In the genomic region with DNA sequence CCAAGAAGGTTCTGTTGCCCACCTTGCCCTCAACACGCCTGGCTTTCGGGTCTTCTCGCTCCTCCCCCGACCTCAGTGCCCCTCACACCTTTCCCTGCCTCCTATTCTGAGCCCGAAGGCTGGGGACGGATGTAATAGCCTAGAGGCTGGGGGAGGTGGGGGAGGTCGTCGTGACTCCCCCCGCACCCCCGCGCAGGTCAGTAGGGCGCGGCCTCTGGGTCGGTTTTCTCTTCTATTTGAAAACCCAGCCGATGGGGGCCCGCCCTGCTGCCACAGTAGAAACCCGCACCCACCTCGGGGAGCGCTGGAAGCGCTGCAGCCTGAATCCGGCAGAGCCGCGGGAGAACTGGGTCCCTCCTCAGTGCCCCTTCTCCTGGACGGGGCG, we compare ENCODE assay signal across 1 cellular context.
TF ChIP-seq lines count a peak whose summit lies in the region.

No MANE protein-coding gene starts in this region.

TF ChIP-seq in SK-N-SH, 30 proteins besides CTCF, POLR2A, EP300 and RAD21 (continued from another document):
- TF ChIP-seq, protein P1, sequence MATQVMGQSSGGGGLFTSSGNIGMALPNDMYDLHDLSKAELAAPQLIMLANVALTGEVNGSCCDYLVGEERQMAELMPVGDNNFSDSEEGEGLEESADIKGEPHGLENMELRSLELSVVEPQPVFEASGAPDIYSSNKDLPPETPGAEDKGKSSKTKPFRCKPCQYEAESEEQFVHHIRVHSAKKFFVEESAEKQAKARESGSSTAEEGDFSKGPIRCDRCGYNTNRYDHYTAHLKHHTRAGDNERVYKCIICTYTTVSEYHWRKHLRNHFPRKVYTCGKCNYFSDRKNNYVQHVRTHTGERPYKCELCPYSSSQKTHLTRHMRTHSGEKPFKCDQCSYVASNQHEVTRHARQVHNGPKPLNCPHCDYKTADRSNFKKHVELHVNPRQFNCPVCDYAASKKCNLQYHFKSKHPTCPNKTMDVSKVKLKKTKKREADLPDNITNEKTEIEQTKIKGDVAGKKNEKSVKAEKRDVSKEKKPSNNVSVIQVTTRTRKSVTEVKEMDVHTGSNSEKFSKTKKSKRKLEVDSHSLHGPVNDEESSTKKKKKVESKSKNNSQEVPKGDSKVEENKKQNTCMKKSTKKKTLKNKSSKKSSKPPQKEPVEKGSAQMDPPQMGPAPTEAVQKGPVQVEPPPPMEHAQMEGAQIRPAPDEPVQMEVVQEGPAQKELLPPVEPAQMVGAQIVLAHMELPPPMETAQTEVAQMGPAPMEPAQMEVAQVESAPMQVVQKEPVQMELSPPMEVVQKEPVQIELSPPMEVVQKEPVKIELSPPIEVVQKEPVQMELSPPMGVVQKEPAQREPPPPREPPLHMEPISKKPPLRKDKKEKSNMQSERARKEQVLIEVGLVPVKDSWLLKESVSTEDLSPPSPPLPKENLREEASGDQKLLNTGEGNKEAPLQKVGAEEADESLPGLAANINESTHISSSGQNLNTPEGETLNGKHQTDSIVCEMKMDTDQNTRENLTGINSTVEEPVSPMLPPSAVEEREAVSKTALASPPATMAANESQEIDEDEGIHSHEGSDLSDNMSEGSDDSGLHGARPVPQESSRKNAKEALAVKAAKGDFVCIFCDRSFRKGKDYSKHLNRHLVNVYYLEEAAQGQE (IDR thresholded peaks at IDR 0.05; ENCODE audit: low read depth, low read length) = no peak
- TF ChIP-seq TCF12 (IDR thresholded peaks at IDR 0.05) (no peak), TEAD4 (IDR thresholded peaks at IDR 0.05; ENCODE audit: borderline replicate concordance, insufficient read depth) (no peak), RCOR1 (IDR thresholded peaks at IDR 0.05; ENCODE audit: low read length) (no peak), MXI1 (IDR thresholded peaks at IDR 0.05; ENCODE audit: low read depth, low read length) (no peak), NFIC (IDR thresholded peaks at IDR 0.05; ENCODE audit: borderline replicate concordance) (no peak), EZH2phosphoT487 (IDR thresholded peaks at IDR 0.05; ENCODE audit: borderline replicate concordance, low read depth) (no peak), FOXM1 (IDR thresholded peaks at IDR 0.05; ENCODE audit: low read depth) (no peak), SIN3A (IDR thresholded peaks at IDR 0.05; ENCODE audit: borderline replicate concordance, low read depth, low read length) (no peak), JUND (IDR thresholded peaks at IDR 0.05) (no peak), YY1 (IDR thresholded peaks at IDR 0.05; ENCODE audit: low read depth) (no peak), NRF1 (IDR thresholded peaks at IDR 0.05; ENCODE audit: low read depth, low read length) (no peak)
- TF ChIP-seq, protein P2, sequence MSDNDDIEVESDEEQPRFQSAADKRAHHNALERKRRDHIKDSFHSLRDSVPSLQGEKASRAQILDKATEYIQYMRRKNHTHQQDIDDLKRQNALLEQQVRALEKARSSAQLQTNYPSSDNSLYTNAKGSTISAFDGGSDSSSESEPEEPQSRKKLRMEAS (IDR thresholded peaks at IDR 0.05; ENCODE audit: low read depth) = no peak
- TF ChIP-seq, protein P3, sequence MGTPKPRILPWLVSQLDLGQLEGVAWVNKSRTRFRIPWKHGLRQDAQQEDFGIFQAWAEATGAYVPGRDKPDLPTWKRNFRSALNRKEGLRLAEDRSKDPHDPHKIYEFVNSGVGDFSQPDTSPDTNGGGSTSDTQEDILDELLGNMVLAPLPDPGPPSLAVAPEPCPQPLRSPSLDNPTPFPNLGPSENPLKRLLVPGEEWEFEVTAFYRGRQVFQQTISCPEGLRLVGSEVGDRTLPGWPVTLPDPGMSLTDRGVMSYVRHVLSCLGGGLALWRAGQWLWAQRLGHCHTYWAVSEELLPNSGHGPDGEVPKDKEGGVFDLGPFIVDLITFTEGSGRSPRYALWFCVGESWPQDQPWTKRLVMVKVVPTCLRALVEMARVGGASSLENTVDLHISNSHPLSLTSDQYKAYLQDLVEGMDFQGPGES (IDR thresholded peaks at IDR 0.05; ENCODE audit: low read depth, low read length) = no peak
- TF ChIP-seq, protein P4, sequence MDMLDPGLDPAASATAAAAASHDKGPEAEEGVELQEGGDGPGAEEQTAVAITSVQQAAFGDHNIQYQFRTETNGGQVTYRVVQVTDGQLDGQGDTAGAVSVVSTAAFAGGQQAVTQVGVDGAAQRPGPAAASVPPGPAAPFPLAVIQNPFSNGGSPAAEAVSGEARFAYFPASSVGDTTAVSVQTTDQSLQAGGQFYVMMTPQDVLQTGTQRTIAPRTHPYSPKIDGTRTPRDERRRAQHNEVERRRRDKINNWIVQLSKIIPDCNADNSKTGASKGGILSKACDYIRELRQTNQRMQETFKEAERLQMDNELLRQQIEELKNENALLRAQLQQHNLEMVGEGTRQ (IDR thresholded peaks at IDR 0.05; ENCODE audit: borderline replicate concordance, low read depth, low read length) = no peak
- TF ChIP-seq, protein P5, sequence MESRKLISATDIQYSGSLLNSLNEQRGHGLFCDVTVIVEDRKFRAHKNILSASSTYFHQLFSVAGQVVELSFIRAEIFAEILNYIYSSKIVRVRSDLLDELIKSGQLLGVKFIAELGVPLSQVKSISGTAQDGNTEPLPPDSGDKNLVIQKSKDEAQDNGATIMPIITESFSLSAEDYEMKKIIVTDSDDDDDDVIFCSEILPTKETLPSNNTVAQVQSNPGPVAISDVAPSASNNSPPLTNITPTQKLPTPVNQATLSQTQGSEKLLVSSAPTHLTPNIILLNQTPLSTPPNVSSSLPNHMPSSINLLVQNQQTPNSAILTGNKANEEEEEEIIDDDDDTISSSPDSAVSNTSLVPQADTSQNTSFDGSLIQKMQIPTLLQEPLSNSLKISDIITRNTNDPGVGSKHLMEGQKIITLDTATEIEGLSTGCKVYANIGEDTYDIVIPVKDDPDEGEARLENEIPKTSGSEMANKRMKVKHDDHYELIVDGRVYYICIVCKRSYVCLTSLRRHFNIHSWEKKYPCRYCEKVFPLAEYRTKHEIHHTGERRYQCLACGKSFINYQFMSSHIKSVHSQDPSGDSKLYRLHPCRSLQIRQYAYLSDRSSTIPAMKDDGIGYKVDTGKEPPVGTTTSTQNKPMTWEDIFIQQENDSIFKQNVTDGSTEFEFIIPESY (IDR thresholded peaks at IDR 0.05; ENCODE audit: borderline replicate concordance, low read depth) = no peak
